In the genomic region with DNA sequence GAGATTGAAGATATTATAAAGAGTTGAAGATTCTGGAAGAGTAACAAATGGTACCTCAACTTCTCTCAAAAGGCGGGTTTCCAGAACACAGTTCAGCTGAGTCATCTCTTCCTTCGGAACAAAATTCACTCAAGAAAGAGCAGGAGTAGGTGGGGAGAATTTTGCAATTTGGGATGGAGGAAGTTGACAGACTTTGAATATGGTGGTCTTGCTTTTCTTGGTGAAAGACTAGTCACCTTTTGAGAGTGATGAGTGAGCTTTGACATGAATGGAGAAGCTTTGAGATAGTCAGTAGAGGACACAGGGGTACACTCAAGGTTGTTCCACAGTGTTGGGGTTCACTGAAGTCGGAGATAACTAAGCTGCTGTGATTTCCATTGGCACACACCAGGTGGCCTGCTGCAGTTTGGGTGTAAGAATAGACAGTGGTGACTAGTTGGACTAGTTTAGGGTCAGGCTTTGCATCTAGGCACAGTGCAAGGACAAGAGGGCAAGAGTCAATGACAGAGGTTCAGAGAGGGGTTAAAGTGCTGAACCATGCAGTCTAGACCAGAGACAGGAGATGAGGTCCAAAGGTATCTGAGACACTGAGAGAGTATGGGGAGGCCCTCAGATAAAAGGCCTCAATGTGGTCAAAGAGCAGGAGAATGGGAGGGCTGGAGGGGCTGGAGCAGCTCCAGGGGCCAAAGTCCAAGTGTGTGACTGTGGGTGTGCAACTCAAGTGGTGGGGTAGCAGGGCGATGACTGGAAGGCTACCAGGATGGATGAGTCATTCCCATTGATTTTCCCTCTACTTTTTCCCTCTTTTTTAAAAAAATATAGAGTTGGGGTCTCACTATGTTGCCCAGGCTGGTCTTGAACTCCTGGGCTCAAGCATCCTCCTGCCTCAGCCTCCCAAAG, we compare ENCODE assay signal across 1 cellular context.
TF ChIP-seq lines count a peak whose summit lies in the region.

No MANE protein-coding gene starts in this region.

TF ChIP-seq in endothelial cell of umbilical vein, 7 proteins besides CTCF, POLR2A, EP300 and RAD21:
- TF ChIP-seq FOS (IDR thresholded peaks at IDR 0.05; ENCODE audit: borderline replicate concordance, insufficient read depth, low read length) = peak; percentile 22
- TF ChIP-seq POLR2AphosphoS5 (IDR thresholded peaks at IDR 0.05; ENCODE audit: insufficient read depth, low read depth, low read length) = no peak
- TF ChIP-seq GATA2 (IDR thresholded peaks at IDR 0.05; ENCODE audit: insufficient read depth, insufficient read length, low read depth, low read length) = no peak
- no peak for TF ChIP-seq MAX (IDR thresholded peaks at IDR 0.05; ENCODE audit: insufficient read depth, insufficient read length)
- peak; percentile 12 for TF ChIP-seq JUN (IDR thresholded peaks at IDR 0.05; ENCODE audit: borderline replicate concordance, insufficient read depth, insufficient read length, low read depth)
TF ChIP-seq in endothelial cell of umbilical vein: peak in this region for 2.
